ENCODE assay signal across 7 cellular contexts in the genomic region with DNA sequence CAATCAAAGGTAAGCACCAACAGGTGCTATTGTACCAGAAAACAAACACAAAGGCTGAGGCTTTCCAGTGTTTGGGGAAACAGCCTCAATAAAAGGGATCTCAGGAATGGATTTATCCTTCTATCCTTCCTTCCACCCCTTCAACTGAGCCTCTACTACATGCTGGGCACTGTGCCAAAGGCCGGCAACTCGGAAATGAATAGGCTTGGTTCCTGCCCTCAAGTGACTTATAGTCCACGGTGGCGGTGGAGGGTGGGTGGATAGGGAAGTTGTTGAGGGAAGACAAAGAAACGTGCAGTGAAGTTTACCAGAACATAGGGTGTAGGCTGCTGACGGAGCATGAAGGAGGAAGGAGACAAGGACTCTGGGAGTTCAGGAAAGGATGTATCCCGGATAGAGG.
"Had no signal": no experiment of that assay in that cellular context is flagged by ENCODE, and none has a peak within 500 bp of the region (broad histone marks: within the 10 kb centered on the region; RNA-seq: fewer than 3 reads in every experiment).

No MANE protein-coding gene starts in this region.

- H3K27ac Mint-ChIP-seq: GM23338, H9 had no signal

- H3K9me3 Mint-ChIP-seq: GM23338 had no signal

- DNase-seq: H9, HCEC 1CT had no signal

- H3K4me3 Mint-ChIP-seq: GM23338, H9, IgD-negative memory B cell had no signal

- FAIRE-seq: H1, H54, HTR-8/SVneo had no signal

- ATAC-seq: GM23338 had no signal

- H3K4me2 ChIP-seq: GM23338 had no signal

- H2AFZ ChIP-seq: GM23338 had no signal

- H3K4me3 ChIP-seq: GM23338 had no signal

- H3K27me3 Mint-ChIP-seq: IgD-negative memory B cell had no signal
